In the genomic region with DNA sequence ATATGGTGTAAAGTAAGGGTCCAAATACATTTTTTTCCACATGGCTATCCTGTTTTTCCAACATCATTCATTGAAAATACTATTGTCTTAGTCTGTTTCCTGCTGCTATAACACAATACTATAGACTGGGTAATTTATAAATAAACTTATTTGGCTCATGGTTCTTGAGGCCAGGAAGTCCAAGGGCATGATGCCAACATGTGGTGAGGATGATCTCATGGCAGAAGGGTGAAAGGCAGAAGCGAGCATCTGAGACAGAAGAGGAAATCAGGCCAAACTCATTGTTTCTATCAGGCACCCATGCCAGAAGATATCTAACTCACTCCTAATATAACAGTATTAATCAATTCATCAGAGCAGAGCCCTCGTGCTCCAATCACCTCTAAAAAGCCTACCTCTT, we compare ENCODE assay signal across 9 cellular contexts. TPM values are rescaled to one million over a fixed set of nuclear protein-coding genes. Genes with fewer than 3 reads are reported as not detected.
DNase-seq lines count a peak whose midpoint lies in the region; ATAC-seq and TF ChIP-seq lines count a peak whose summit lies in the region.
"Had no signal": no experiment of that assay in that cellular context is flagged by ENCODE, and none has a peak within 500 bp of the region (broad histone marks: within the 10 kb centered on the region; RNA-seq: fewer than 3 reads in every experiment).

No MANE protein-coding gene starts in this region.

- peaks cover 14% of the 10 kb centered on the region for H3F3A ChIP-seq in SK-N-SH (replicated peaks; ENCODE audit: insufficient read depth)

- TF ChIP-seq EP300 in SK-N-SH (IDR thresholded peaks at IDR 0.05; ENCODE audit: borderline replicate concordance in 1 of 2, low read depth in 1 of 2, low read length in 1 of 2) = no peak

- H3K9me2 ChIP-seq in SK-N-SH = no peaks in the 10 kb centered on the region

- in situ Hi-C loops in mammary epithelial cell (cut with MboI; ENCODE audit: low sequenced_read_pairs in 2 of 2) = loop anchor here in 1 of 2 donors (10.0 kb wide), 2 partner anchors 216 to 246 kb away; no protein-coding TSS in a partner anchor

- POLR2A ChIA-PET in SK-N-SH (lab: Yijun Ruan, JAX) = no interaction called here

- intact Hi-C loops in mammary epithelial cell (cut with micrococcal nuclease) = no loop called here

- H3K27ac ChIP-seq in SK-N-SH (ENCODE audit: low read depth in 2 of 2, low read length in 1 of 2) (no peak overlapping the region), mammary epithelial cell (ENCODE audit: insufficient read depth, low read depth, low read length) (no peak overlapping the region)

- H3K79me2 ChIP-seq in SK-N-SH (ENCODE audit: insufficient read depth) = no peaks in the 10 kb centered on the region
- no peaks in the 10 kb centered on the region for H3K79me2 ChIP-seq in mammary epithelial cell (ENCODE audit: insufficient read depth, low read length)

- WGBS in SK-N-SH (ENCODE audit: low lambda C conversion rate) = 34% methylated on average over 2 of the region's 2 CpGs
- WGBS in mammary epithelial cell (ENCODE audit: low coverage, missing lambda C conversion rate) = 17% methylated on average over 2 of the region's 2 CpGs

- H3K9me3 ChIP-seq in SK-N-SH (no peaks in the 10 kb centered on the region), MG63 (peaks cover 19% of the 10 kb centered on the region), mammary epithelial cell (replicated peaks; ENCODE audit: insufficient read depth, low read length) (no peaks in the 10 kb centered on the region)

- no peak overlapping the region for H3K4me2 ChIP-seq in SK-N-SH
- H3K4me2 ChIP-seq in mammary epithelial cell (ENCODE audit: insufficient read depth, low read depth, low read length) = no peak overlapping the region

- H2AFZ ChIP-seq in SK-N-SH (ENCODE audit: low read depth) (no peak overlapping the region), mammary epithelial cell (ENCODE audit: low read depth, low read length) (no peak overlapping the region)

- H3K9ac ChIP-seq in SK-N-SH = no peak overlapping the region
- no peak overlapping the region for H3K9ac ChIP-seq in mammary epithelial cell (ENCODE audit: insufficient read depth, low read length)

- no peaks in the 10 kb centered on the region for H3K36me3 ChIP-seq in SK-N-SH (replicated peaks in 1 of 2; ENCODE audit: control insufficient read depth in 1 of 2, insufficient read depth in 2 of 2, low read length in 1 of 2)
- H3K36me3 ChIP-seq in MG63 = peaks cover 3% of the 10 kb centered on the region; the same call in 1 of the 2 replicates
- H3K36me3 ChIP-seq in mammary epithelial cell (ENCODE audit: insufficient read depth, low read length) = no peaks in the 10 kb centered on the region

- TF ChIP-seq CTCF in SK-N-SH (IDR thresholded peaks at IDR 0.05) (no peak), mammary epithelial cell (conservative IDR thresholded peaks at IDR 0.05 in 1 of 2, IDR thresholded peaks at IDR 0.05 in 1 of 2; ENCODE audit: extremely low read depth in 1 of 2, insufficient read depth in 1 of 2, low read depth in 1 of 2, low read length in 2 of 2) (no peak)

- no TSS peak for BruUV-seq in mammary epithelial cell (replicated peaks; lab: Mats Ljungman, UMichigan)

- dilution Hi-C loops in mammary epithelial cell (cut with HindIII; ENCODE audit: low sequenced_read_pairs) = no loop called here

- no peaks in the 10 kb centered on the region for H3K27me3 ChIP-seq in SK-N-SH (ENCODE audit: insufficient read depth)
- no peaks in the 10 kb centered on the region for H3K27me3 ChIP-seq in MG63
- H3K27me3 ChIP-seq in mammary epithelial cell (ENCODE audit: insufficient read depth, low read length) = peaks cover 6% of the 10 kb centered on the region

- H3K4me3 ChIP-seq in SK-N-SH (ENCODE audit: low read depth in 2 of 2, low read length in 1 of 2) = no peak overlapping the region
- H3K4me3 ChIP-seq in MG63 = no peak overlapping the region
- H3K4me3 ChIP-seq in mammary epithelial cell (replicated peaks in 1 of 3; ENCODE audit: insufficient read depth in 1 of 3, low read depth in 2 of 3, low read length in 3 of 3) = no peak overlapping the region

- ATAC-seq in SK-N-SH treated with all-trans-retinoic acid at 6 μM for 48 hours (no peak), HG02938 (IDR thresholded peaks at IDR 0.05; ENCODE audit: unreplicated experiment) (no peak), HG03521 (IDR thresholded peaks at IDR 0.05; ENCODE audit: unreplicated experiment) (no peak)

- DNase-seq in SK-N-SH (no peak), MG63 (peak; percentile 90), mammary epithelial cell (peak; percentile 72), mucosa of gallbladder (ENCODE audit: low spot score) (peak; percentile 64), NCI-H748 (lab: John Stamatoyannopoulos, UW; ENCODE audit: unreplicated experiment) (no peak)
- DNase-seq: endodermal cell had no signal

- no peak for TF ChIP-seq RAD21 in SK-N-SH (IDR thresholded peaks at IDR 0.05; ENCODE audit: low read length)

- CTCF ChIA-PET in SK-N-SH (lab: Yijun Ruan, JAX) (no interaction called here), mammary epithelial cell (lab: Charles Lee; ENCODE audit: low non-redundant PET) (no interaction called here)

- H4K20me1 ChIP-seq in SK-N-SH (ENCODE audit: insufficient read depth) (no peaks in the 10 kb centered on the region), mammary epithelial cell (ENCODE audit: insufficient read depth, low read length) (no peaks in the 10 kb centered on the region)

- H3K4me1 ChIP-seq in SK-N-SH (ENCODE audit: control insufficient read depth in 1 of 2, insufficient read depth in 2 of 2, low read depth in 1 of 2, low read length in 1 of 2) = no peaks in the 10 kb centered on the region
- H3K4me1 ChIP-seq in mammary epithelial cell (ENCODE audit: insufficient read depth, low read length) = peaks cover 4% of the 10 kb centered on the region

TF ChIP-seq in SK-N-SH, 30 proteins besides CTCF, POLR2A, EP300 and RAD21:
- TF ChIP-seq FOSL2 (IDR thresholded peaks at IDR 0.05; ENCODE audit: borderline replicate concordance, low read depth) = peak; percentile 18; the same call in 1 of the 2 replicates
- no peak for TF ChIP-seq TCF12 (IDR thresholded peaks at IDR 0.05)
- no peak for TF ChIP-seq FOXM1 (IDR thresholded peaks at IDR 0.05; ENCODE audit: low read depth)
- TF ChIP-seq, protein P1, sequence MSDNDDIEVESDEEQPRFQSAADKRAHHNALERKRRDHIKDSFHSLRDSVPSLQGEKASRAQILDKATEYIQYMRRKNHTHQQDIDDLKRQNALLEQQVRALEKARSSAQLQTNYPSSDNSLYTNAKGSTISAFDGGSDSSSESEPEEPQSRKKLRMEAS (IDR thresholded peaks at IDR 0.05; ENCODE audit: low read depth) = 0 out of 2 replicates have a peak, but pooled peaks have one; percentile 31
- TF ChIP-seq NFIC (IDR thresholded peaks at IDR 0.05; ENCODE audit: borderline replicate concordance) = peak; percentile 71

TF ChIP-seq in SK-N-SH treated with all-trans-retinoic acid at 6 μM for 48 hours, 23 proteins besides CTCF, POLR2A, EP300 and RAD21:
- no peak for TF ChIP-seq SNAI2 (CRISPR knock-in tag; IDR thresholded peaks at IDR 0.05)

RNA-seq across cellular contexts. Expression of a gene that starts 42.6 kb away (rescaled TPM):
- polyA plus RNA-seq in SK-N-SH (2012; rRNA removed) = not detected in 2 replicates
- 0.01 and 0.03 TPM in 2 replicates for polyA plus RNA-seq in SK-N-SH (2012; cell fraction: cytosol; rRNA removed)
- polyA plus RNA-seq in SK-N-SH (2012; cell fraction: nucleus; rRNA removed) = not detected in 2 replicates
- total RNA-seq in MG63 (2014; rRNA removed; shearing (Covaris generic); ENCODE audit: low replicate concordance) = not detected in 2 replicates
- not detected for total RNA-seq in mammary epithelial cell
- not detected for polyA plus RNA-seq in mammary epithelial cell
- not detected for polyA minus RNA-seq in mammary epithelial cell
- total RNA-seq in mucosa of gallbladder = 0.20 TPM

Comparison
In these comparisons a context has a peak if more than half of its experiments do, and no peak if none do; other contexts are left out.
1. DNase-seq: peak in MG63 (single experiment), mammary epithelial cell (single experiment) and mucosa of gallbladder (single experiment); none in SK-N-SH (single experiment) and NCI-H748 (single experiment).